10 cellular contexts compared by ENCODE assay signal in the genomic region with DNA sequence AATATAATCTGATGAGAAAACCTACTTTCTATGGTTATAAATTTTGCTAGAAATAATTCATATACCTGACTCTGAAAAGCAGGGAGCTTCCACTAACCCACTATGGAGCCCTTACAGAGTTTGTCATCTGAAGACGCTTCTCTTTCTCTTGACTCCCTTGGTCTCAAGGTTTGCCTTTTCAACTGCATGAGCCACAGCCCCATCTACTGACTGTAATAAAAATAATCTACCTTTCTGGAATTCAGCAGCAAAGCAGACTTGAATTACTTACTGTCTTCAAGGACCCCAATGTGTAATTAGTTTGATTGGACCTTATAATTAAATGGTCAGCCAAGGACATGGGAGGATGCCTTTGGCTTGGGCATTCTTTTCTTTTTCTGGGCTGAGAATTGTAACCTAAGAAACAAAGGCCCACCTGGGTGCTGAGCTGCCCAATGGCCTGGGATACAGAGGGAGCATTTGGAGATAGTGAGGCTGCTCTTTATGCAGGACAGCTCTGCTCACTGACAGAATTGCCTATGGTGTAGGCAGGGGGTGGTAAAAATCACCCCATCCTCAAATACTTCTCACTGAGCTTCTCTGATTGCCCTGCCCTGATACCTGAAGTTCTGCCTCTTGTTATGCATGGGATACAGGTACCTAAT.
DNase-seq lines count a peak whose midpoint lies in the region; ATAC-seq and TF ChIP-seq lines count a peak whose summit lies in the region.
"Had no signal": no experiment of that assay in that cellular context is flagged by ENCODE, and none has a peak within 500 bp of the region (broad histone marks: within the 10 kb centered on the region; RNA-seq: fewer than 3 reads in every experiment).

No MANE protein-coding gene starts in this region.

- H3K4me1 Mint-ChIP-seq in neural crest cell, result peaks cover under 1% of the 10 kb centered on the region

- peaks cover 4% of the 10 kb centered on the region for H3K27me3 Mint-ChIP-seq in neural crest cell (ENCODE audit: low read depth)

- H3K9me3 Mint-ChIP-seq in neural crest cell, result no peaks in the 10 kb centered on the region

- H3K36me3 Mint-ChIP-seq in neural crest cell (ENCODE audit: low read depth), result no peaks in the 10 kb centered on the region

- H3K27ac Mint-ChIP-seq in neural crest cell (ENCODE audit: unreplicated experiment), result no peak overlapping the region
- H3K27ac Mint-ChIP-seq: activated CD8-positive, alpha-beta T cell treated with anti-CD3 and anti-CD28 coated beads, Interleukin-2, amount 10 ng/mL, durations not matched to agents 7 days and 5 days had no signal

- peak; percentile 24 for TF ChIP-seq CTCF in GM12873 (IDR thresholded peaks at IDR 0.05; ENCODE audit: insufficient read depth, low read depth, low read length, missing control alignments)
- peak; percentile 58 for TF ChIP-seq CTCF in neural crest cell (conservative IDR thresholded peaks at IDR 0.05)

- no peak overlapping the region for H3K4me3 Mint-ChIP-seq in neural crest cell
- H3K4me3 Mint-ChIP-seq: activated CD8-positive, alpha-beta T cell treated with anti-CD3 and anti-CD28 coated beads, Interleukin-2, amount 10 ng/mL, durations not matched to agents 7 days and 5 days had no signal

- ATAC-seq in GM18909 (IDR thresholded peaks at IDR 0.05; ENCODE audit: poor library complexity, unreplicated experiment) (no peak), HG03571 (IDR thresholded peaks at IDR 0.05; ENCODE audit: unreplicated experiment) (no peak)
- ATAC-seq: activated CD8-positive, alpha-beta T cell treated with anti-CD3 and anti-CD28 coated beads, Interleukin-2, amount 10 ng/mL, durations not matched to agents 7 days and 5 days had no signal

- DNase-seq in NCI-H345 treated with DMSO at 0.1 percent for 48 hours (lab: John Stamatoyannopoulos, UW; ENCODE audit: unreplicated experiment) (peak; percentile 3), dermis blood vessel endothelial cell (peak; percentile 6), neural crest cell (ENCODE audit: low read depth, low spot score) (no peak), mesenteric fat pad (ENCODE audit: low spot score) (no peak)
- no peak for DNase-seq in activated CD4-positive, alpha-beta T cell treated with anti-CD3 and anti-CD28 coated beads for 48 hours
- DNase-seq: activated CD8-positive, alpha-beta T cell treated with anti-CD3 and anti-CD28 coated beads, Interleukin-2, amount 10 ng/mL, durations not matched to agents 7 days and 5 days; stimulated activated CD4-positive, alpha-beta T cell treated with anti-CD3 and anti-CD28 coated beads, Interleukin-12 subunit alpha, Interleukin-12 subunit beta, amount 100 ng/mL, for 4 hours had no signal

Comparison
In these comparisons a context has a peak if more than half of its experiments do, and no peak if none do; other contexts are left out.
1. DNase-seq: peak in NCI-H345 treated with DMSO at 0.1 percent for 48 hours (single experiment) and dermis blood vessel endothelial cell (single experiment); none in neural crest cell (single experiment), mesenteric fat pad (single experiment) and activated CD4-positive, alpha-beta T cell treated with anti-CD3 and anti-CD28 coated beads for 48 hours (single experiment).